In the genomic region with DNA sequence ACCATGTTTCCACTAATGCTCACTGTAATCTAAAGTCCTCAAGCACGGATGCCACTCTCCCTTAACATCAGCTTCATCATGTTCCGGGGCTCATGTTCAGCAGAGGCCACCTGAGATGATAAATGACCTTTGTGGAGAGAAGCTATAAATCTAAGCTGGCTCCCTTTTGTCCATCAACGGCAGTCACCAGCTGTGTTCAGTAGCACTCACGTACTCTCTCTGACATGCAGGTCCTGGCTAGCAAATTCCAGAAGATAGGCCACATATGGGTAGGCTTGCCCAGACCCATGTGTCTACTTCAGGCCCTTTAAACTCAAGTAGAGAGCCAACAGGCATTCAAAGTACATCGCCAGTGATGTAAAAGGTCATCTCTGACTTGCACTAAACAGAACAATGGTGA, we compare ENCODE assay signal across 21 cellular contexts.
"Had no signal": no experiment of that assay in that cellular context is flagged by ENCODE, and none has a peak within 500 bp of the region (broad histone marks: within the 10 kb centered on the region; RNA-seq: fewer than 3 reads in every experiment).

No MANE protein-coding gene starts in this region.

- H3K36me3 ChIP-seq: gastroesophageal sphincter, heart left ventricle, ovary, sigmoid colon, spleen, tibial artery had no signal

- H3K27me3 ChIP-seq: dorsolateral prefrontal cortex, gastroesophageal sphincter, heart left ventricle, ovary, sigmoid colon, spleen, testis, tibial artery had no signal

- H3K4me1 ChIP-seq: spleen, testis had no signal

- ATAC-seq: gastroesophageal sphincter; left colon; natural killer cell; stimulated activated memory B cell treated with anti-CD40 and anti-IgM and Interleukin-4, amounts not matched to agents 10 μg/mL and 1 μg/mL and 100 μg/mL, for 72 hours; stimulated activated naive CD8-positive, alpha-beta T cell treated with anti-CD3 and anti-CD28 coated beads, Interleukin-15, Interleukin-2, amounts not matched to agents 100 U/mL and 50 U/mL, for 24 hours had no signal

- DNase-seq: dorsolateral prefrontal cortex; effector CD4-positive, alpha-beta T cell; foreskin fibroblast; heart left ventricle; hippocampal formation; left colon; natural killer cell; occipital lobe; ovary; posterior cingulate gyrus; sigmoid colon; spleen; stimulated activated CD4-positive, alpha-beta T cell treated with anti-CD3 and anti-CD28 coated beads, Interleukin-4, amount 100 ng/mL, for 4 hours; stimulated activated naive CD8-positive, alpha-beta T cell treated with anti-CD3 and anti-CD28 coated beads, Interleukin-15, Interleukin-2, amounts not matched to agents 100 U/mL and 50 U/mL, for 24 hours; substantia nigra; testis; tibial artery had no signal

- H3K27ac ChIP-seq: dorsolateral prefrontal cortex, gastroesophageal sphincter, heart left ventricle, ovary, sigmoid colon, skin epidermis, spleen, testis, tibial artery had no signal

- H3K4me3 ChIP-seq: dorsolateral prefrontal cortex, gastroesophageal sphincter, heart left ventricle, lung, ovary, sigmoid colon, skin epidermis, spleen, testis, tibial artery had no signal

- H3K9me3 ChIP-seq: gastroesophageal sphincter, ovary, testis, tibial artery had no signal
